In the genomic region with DNA sequence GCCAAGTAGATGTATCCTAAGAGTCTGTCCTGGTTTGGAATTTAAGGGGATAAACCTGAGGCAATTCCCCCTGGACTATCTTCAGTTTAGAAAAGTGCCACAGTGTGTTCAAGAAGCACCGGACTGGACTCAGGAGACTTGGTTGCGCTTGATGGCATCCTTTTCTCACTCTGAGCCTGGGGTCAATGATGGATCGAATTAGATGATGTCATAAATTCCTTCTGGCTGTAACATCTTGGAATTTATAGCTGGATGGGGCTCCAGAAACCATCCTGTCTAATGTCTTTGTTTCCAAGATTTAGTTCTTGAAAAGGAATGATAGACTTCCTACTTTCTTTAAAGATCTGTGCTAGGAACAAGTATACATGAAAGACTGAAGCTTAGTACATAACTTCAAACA, we compare ENCODE assay signal across 1 cellular context.
TF ChIP-seq lines count a peak whose summit lies in the region.

No MANE protein-coding gene starts in this region.

TF ChIP-seq in IMR-90, 13 proteins besides CTCF, POLR2A, EP300 and RAD21 (continued from another document):
- TF ChIP-seq MAFK (IDR thresholded peaks at IDR 0.05; ENCODE audit: low read depth, low read length) (no peak), MXI1 (IDR thresholded peaks at IDR 0.05; ENCODE audit: borderline replicate concordance, low read depth, low read length) (no peak), NFE2L2 (IDR thresholded peaks at IDR 0.05; ENCODE audit: low read depth, low read length) (no peak), CHD1 (IDR thresholded peaks at IDR 0.05; ENCODE audit: low read depth, low read length) (no peak), CEBPB (IDR thresholded peaks at IDR 0.05; ENCODE audit: low read depth, low read length) (no peak), SMC3 (IDR thresholded peaks at IDR 0.05; ENCODE audit: low read depth, low read length) (no peak), MAZ (IDR thresholded peaks at IDR 0.05; ENCODE audit: borderline replicate concordance, low read depth, low read length) (no peak), RCOR1 (IDR thresholded peaks at IDR 0.05; ENCODE audit: insufficient replicate concordance, low read length) (no peak), BHLHE40 (IDR thresholded peaks at IDR 0.05; ENCODE audit: low read depth, low read length) (no peak), FOS (IDR thresholded peaks at IDR 0.05; ENCODE audit: low read depth, low read length) (no peak)
- TF ChIP-seq, protein P1, sequence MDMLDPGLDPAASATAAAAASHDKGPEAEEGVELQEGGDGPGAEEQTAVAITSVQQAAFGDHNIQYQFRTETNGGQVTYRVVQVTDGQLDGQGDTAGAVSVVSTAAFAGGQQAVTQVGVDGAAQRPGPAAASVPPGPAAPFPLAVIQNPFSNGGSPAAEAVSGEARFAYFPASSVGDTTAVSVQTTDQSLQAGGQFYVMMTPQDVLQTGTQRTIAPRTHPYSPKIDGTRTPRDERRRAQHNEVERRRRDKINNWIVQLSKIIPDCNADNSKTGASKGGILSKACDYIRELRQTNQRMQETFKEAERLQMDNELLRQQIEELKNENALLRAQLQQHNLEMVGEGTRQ (IDR thresholded peaks at IDR 0.05; ENCODE audit: low read depth, low read length): no peak
